In genomic region chr19:34963531-34964406, GRCh38 we compare ENCODE assay signal across 8 cellular contexts. TPM values are rescaled to one million over a fixed set of nuclear protein-coding genes. Genes with fewer than 3 reads are reported as not detected.
DNase-seq lines count a peak whose midpoint lies in the region; ATAC-seq lines count a peak whose summit lies in the region.

Gene ZNF792 (minus strand): TSS chr19:34964229. CDS start chr19:34963662, 567 bp downstream.

- DNase-seq in COLO668 (lab: John Stamatoyannopoulos, UW; ENCODE audit: unreplicated experiment) (peak; percentile 77), Kasumi-1 (lab: John Stamatoyannopoulos, UW) (peak; percentile 44 to 56), astrocyte of the hippocampus (ENCODE audit: low read depth, low spot score) (peak; percentile 78), hippocampal formation (lab: John Stamatoyannopoulos, UW) (peak; percentile 1 to 28), renal cortical epithelial cell (ENCODE audit: low read depth) (no peak), SKM-1 (lab: John Stamatoyannopoulos, UW; ENCODE audit: unreplicated experiment) (no peak)

- peak; percentile 60 for ATAC-seq in GM21367 (IDR thresholded peaks at IDR 0.05; ENCODE audit: unreplicated experiment)

- intact Hi-C loops in T-helper 1 cell treated with Interleukin-12 subunit alpha and Interleukin-12 subunit beta and Interleukin-4 antibody, amounts not matched to agents 30 ng/mL and 1 ng/mL, for 36 hours (cut with micrococcal nuclease), result loop anchor here (1.0 to 5.0 kb wide), 4 partner anchors 178 to 286 kb away; partner anchors contain the start of genes SCGB2B2, ZNF181, ZNF302 and ZNF599

RNA-seq across cellular contexts. Expression of gene ZNF792, which starts in this region (rescaled TPM):
- 12.4 and 14.0 TPM in 2 replicates for total RNA-seq in T-helper 1 cell treated with Interleukin-12 subunit alpha and Interleukin-12 subunit beta and Interleukin-4 antibody, amounts not matched to agents 30 ng/mL and 1 ng/mL, for 36 hours
- total RNA-seq in renal cortical epithelial cell, result 9.2 and 12.8 TPM in 2 replicates

Comparison
In these comparisons a context has a peak if more than half of its experiments do, and no peak if none do; other contexts are left out.
1. DNase-seq: peak in COLO668 (single experiment), Kasumi-1 (2 of 2), astrocyte of the hippocampus (single experiment) and hippocampal formation (2 of 2); none in renal cortical epithelial cell (single experiment) and SKM-1 (single experiment).